8 cellular contexts compared by ENCODE assay signal in the genomic region with DNA sequence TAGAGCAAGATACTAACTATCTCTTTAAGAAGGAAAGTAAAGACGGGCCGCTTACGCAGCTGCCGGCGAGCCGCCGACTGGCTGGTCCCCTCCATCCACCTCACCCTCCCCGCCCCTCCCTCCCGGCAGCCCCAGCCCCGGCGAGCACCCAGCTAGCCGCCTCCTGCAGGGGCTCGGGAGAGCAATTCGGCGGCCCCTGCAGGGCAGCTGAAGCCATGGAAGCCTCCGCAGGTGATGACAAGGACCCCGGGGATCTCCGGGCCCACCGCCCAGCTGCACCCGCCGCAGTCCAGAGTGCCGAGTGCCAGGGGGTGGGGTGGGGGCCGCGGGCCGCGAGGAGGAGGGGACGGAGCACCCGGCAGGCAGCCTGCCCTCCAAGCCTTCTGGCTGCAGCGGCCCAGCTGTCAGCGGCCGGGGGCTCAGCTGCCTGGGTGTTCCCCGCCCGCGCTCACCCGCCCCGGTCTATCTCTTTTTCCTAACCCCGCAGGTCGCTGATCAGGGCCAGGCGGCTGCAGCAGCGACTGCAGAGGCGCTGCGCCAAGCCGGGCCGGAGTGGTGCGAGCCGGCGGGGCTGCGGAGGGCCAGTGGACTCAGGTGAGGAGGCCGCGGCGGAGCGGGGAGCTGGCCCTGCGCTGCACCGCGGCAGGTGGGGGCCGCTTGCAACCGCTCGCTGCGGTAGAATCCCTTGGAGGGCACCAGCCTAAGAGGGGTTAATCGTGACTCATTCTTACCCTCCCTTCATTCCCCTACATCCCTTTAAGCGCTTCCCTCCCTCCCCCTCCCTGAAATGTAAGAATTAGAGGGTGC. TPM values are rescaled to one million over a fixed set of nuclear protein-coding genes. Genes with fewer than 3 reads are reported as not detected.
DNase-seq lines count a peak whose midpoint lies in the region; FAIRE-seq and TF ChIP-seq lines count a peak whose summit lies in the region.

A gene with protein sequence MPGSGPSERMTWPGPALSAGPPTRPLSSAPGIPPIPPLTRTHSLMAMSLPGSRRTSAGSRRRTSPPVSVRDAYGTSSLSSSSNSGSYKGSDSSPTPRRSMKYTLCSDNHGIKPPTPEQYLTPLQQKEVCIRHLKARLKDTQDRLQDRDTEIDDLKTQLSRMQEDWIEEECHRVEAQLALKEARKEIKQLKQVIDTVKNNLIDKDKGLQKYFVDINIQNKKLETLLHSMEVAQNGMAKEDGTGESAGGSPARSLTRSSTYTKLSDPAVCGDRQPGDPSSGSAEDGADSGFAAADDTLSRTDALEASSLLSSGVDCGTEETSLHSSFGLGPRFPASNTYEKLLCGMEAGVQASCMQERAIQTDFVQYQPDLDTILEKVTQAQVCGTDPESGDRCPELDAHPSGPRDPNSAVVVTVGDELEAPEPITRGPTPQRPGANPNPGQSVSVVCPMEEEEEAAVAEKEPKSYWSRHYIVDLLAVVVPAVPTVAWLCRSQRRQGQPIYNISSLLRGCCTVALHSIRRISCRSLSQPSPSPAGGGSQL (plus strand): TSS at position 128 of the 807 bp plus-strand sequence. CDS start 29,946 bp downstream, outside the sequence.

- no peak within 1 kb of the TSS; the same call in 1 of the 2 replicates for H3K27ac ChIP-seq in SJSA1

- H3K27me3 ChIP-seq in SJSA1 (replicated peaks), result no peaks in the 10 kb centered on the region

- H3K36me3 ChIP-seq in SJSA1, result no peaks in the 10 kb centered on the region

- DNase-seq in GM12891 (ENCODE audit: insufficient read length, low spot score), result peak; percentile 65
- peak; percentile 33 for DNase-seq in HS-27A (ENCODE audit: low read depth)
- peak; percentile 56 to 76 for DNase-seq in SJSA1 (ENCODE audit: low read depth in 1 of 2, low spot score in 2 of 2)
- DNase-seq in activated naive CD4-positive, alpha-beta T cell treated with anti-CD3 and anti-CD28 coated beads, Interleukin-2, amount 50 U/mL, for 16 hours, result peak; percentile 72
- peak; percentile 31 for DNase-seq in globus pallidus (ENCODE audit: low spot score)
- peak in 43 of 56 donors; percentile 26 to 86 (median 59) for DNase-seq in nucleus accumbens (lab: John Stamatoyannopoulos, UW)
- peak; percentile 57 for DNase-seq in stromal cell of bone marrow (ENCODE audit: low read depth)
- DNase-seq in GOT3 (lab: John Stamatoyannopoulos, UW), result no peak

- H3K4me3 ChIP-seq in SJSA1, result peak within 1 kb of the TSS; percentile 52

- TF ChIP-seq POLR2A in GM12891 (IDR thresholded peaks at IDR 0.05; ENCODE audit: low read depth, low read length), result no peak

- FAIRE-seq in GM12891 (lab: Jason Lieb, UNC), result peak; percentile 50

- H3K9me3 ChIP-seq in SJSA1 (replicated peaks), result no peaks in the 10 kb centered on the region

- H3K4me1 ChIP-seq in SJSA1 (replicated peaks), result peaks cover 7% of the 10 kb centered on the region

TF ChIP-seq in GM12891, 5 proteins besides CTCF, POLR2A, EP300 and RAD21:
- TF ChIP-seq POLR2AphosphoS5 (IDR thresholded peaks at IDR 0.05; ENCODE audit: low read depth, low read length) (no peak), SPI1 (IDR thresholded peaks at IDR 0.05; ENCODE audit: low read depth, low read length) (no peak), PAX5 (IDR thresholded peaks at IDR 0.05; ENCODE audit: insufficient read depth, low read length, severe bottlenecking) (no peak), TAF1 (IDR thresholded peaks at IDR 0.05; ENCODE audit: low read depth, low read length) (no peak), POU2F2 (IDR thresholded peaks at IDR 0.05; ENCODE audit: low read depth, low read length) (no peak)

RNA-seq across cellular contexts. Expression of the gene that starts here (rescaled TPM):
- 0.65 TPM for polyA plus RNA-seq in GM12891 (2012; ENCODE audit: low read depth, missing spikeins)
- total RNA-seq in SJSA1 (2014; rRNA removed; shearing (Covaris generic)), result 3.3 and 5.4 TPM in 2 replicates
